In genomic region chr21:17613242-17613676, GRCh38 we compare ENCODE assay signal across 8 cellular contexts. TPM values are rescaled to one million over a fixed set of nuclear protein-coding genes. Genes with fewer than 3 reads are reported as not detected.
DNase-seq lines count a peak whose midpoint lies in the region; ATAC-seq and TF ChIP-seq lines count a peak whose summit lies in the region.

No MANE protein-coding gene starts in this region.

- DNase-seq in EL: peak; percentile 16
- peak; percentile 15 for DNase-seq in activated CD4-positive, alpha-beta memory T cell treated with anti-CD3 and anti-CD28 coated beads for 36 hours
- DNase-seq in fibroblast of peridontal ligament (ENCODE audit: extremely low read depth): peak; percentile 17
- DNase-seq in nephron progenitor cell: no peak
- no peak for DNase-seq in SKM-1 treated with dmso at 0.1 percent for 144 hours (lab: John Stamatoyannopoulos, UW; ENCODE audit: unreplicated experiment)
- no peak for DNase-seq in activated gamma-delta T cell treated with Interleukin-2 at 50 U/mL for 16 hours

- peak overlapping the region; percentile 60 for H3K27ac Mint-ChIP-seq in activated CD4-positive, alpha-beta memory T cell treated with anti-CD3 and anti-CD28 coated beads for 36 hours
- H3K27ac Mint-ChIP-seq in nephron progenitor cell: no peak overlapping the region

- intact Hi-C loops in activated CD4-positive, alpha-beta memory T cell treated with anti-CD3 and anti-CD28 coated beads for 36 hours (cut with micrococcal nuclease): loop anchor here (5.0 kb wide), 2 partner anchors 126 to 1881 kb away; no protein-coding TSS in a partner anchor

- peak overlapping the region; percentile 75 for H3K4me3 Mint-ChIP-seq in activated CD4-positive, alpha-beta memory T cell treated with anti-CD3 and anti-CD28 coated beads for 36 hours
- H3K4me3 Mint-ChIP-seq in nephron progenitor cell: peak overlapping the region; percentile 82

- no peaks in the 10 kb centered on the region for H3K27me3 Mint-ChIP-seq in activated CD4-positive, alpha-beta memory T cell treated with anti-CD3 and anti-CD28 coated beads for 36 hours
- peaks cover 5% of the 10 kb centered on the region for H3K27me3 Mint-ChIP-seq in nephron progenitor cell (ENCODE audit: low read depth, poor library complexity)

- CTCF ChIA-PET in activated CD4-positive, alpha-beta memory T cell treated with anti-CD3 and anti-CD28 coated beads for 36 hours (lab: Charles Lee): no interaction called here

- POLR2A ChIA-PET in activated CD4-positive, alpha-beta memory T cell treated with anti-CD3 and anti-CD28 coated beads for 36 hours (lab: Charles Lee): no interaction called here

- no peak for TF ChIP-seq CTCF in nephron progenitor cell (IDR thresholded peaks at IDR 0.05)

- no peaks in the 10 kb centered on the region for H3K9me3 Mint-ChIP-seq in activated CD4-positive, alpha-beta memory T cell treated with anti-CD3 and anti-CD28 coated beads for 36 hours
- no peaks in the 10 kb centered on the region for H3K9me3 Mint-ChIP-seq in nephron progenitor cell

- peaks cover 22% of the 10 kb centered on the region for H3K4me1 Mint-ChIP-seq in activated CD4-positive, alpha-beta memory T cell treated with anti-CD3 and anti-CD28 coated beads for 36 hours (ENCODE audit: low read depth)
- peaks cover 25% of the 10 kb centered on the region for H3K4me1 Mint-ChIP-seq in nephron progenitor cell

- ATAC-seq in HG03025 (IDR thresholded peaks at IDR 0.05; ENCODE audit: low FRiP score, unreplicated experiment) (peak; percentile 1), HG02840 (IDR thresholded peaks at IDR 0.05; ENCODE audit: low FRiP score, unreplicated experiment) (no peak)

- H3K36me3 Mint-ChIP-seq in activated CD4-positive, alpha-beta memory T cell treated with anti-CD3 and anti-CD28 coated beads for 36 hours: peaks cover 17% of the 10 kb centered on the region
- peaks cover 24% of the 10 kb centered on the region for H3K36me3 Mint-ChIP-seq in nephron progenitor cell (ENCODE audit: low read depth)

RNA-seq across cellular contexts. Expression of gene BTG3, which starts 0.6 kb away (rescaled TPM):
- 10 to 100 TPM; 43.4 to 44.1 TPM for total RNA-seq in activated CD4-positive, alpha-beta memory T cell treated with anti-CD3 and anti-CD28 coated beads for 36 hours

Comparison
In these comparisons a context has a peak if more than half of its experiments do, and no peak if none do; other contexts are left out.
1. DNase-seq: peak in EL (single experiment), activated CD4-positive, alpha-beta memory T cell treated with anti-CD3 and anti-CD28 coated beads for 36 hours (single experiment) and fibroblast of peridontal ligament (single experiment); none in nephron progenitor cell (single experiment), SKM-1 treated with dmso at 0.1 percent for 144 hours (single experiment) and activated gamma-delta T cell treated with Interleukin-2 at 50 U/mL for 16 hours (single experiment).